Comparison of ENCODE assay signal across 20 cellular contexts in genomic region chr19:16405797-16406196, GRCh38.
DNase-seq lines count a peak whose midpoint lies in the region; ATAC-seq and TF ChIP-seq lines count a peak whose summit lies in the region.
"Had no signal": no experiment of that assay in that cellular context is flagged by ENCODE, and none has a peak within 500 bp of the region (broad histone marks: within the 10 kb centered on the region; RNA-seq: fewer than 3 reads in every experiment).

No MANE protein-coding gene starts in this region.

- H3K9me3 ChIP-seq in spleen (no peaks in the 10 kb centered on the region), testis (no peaks in the 10 kb centered on the region)
- H3K9me3 ChIP-seq: BLaER1 had no signal

- H3K36me3 ChIP-seq in spleen (peaks cover 5 to 100% (median 75%) of the 10 kb centered on the region in 6 donors), testis (ENCODE audit: low read depth, missing control alignments) (no peaks in the 10 kb centered on the region), brain microvascular endothelial cell (replicated peaks) (peaks cover 60% of the 10 kb centered on the region)

- no peaks in the 10 kb centered on the region for H3K27me3 ChIP-seq in spleen (replicated peaks in 1 of 7)
- no peaks in the 10 kb centered on the region for H3K27me3 ChIP-seq in testis
- H3K27me3 ChIP-seq in brain microvascular endothelial cell (replicated peaks): no peaks in the 10 kb centered on the region
- H3K27me3 ChIP-seq: BLaER1 had no signal

- H3K4me3 ChIP-seq in spleen (no peak overlapping the region), testis (no peak overlapping the region), brain microvascular endothelial cell (ENCODE audit: low read depth, low read length) (no peak overlapping the region)
- H3K4me3 ChIP-seq: BLaER1, GM23248 had no signal

- H3K4me1 ChIP-seq in spleen (peaks cover 0 to 5% (median 0%) of the 10 kb centered on the region in 6 donors), testis (peaks cover 34% of the 10 kb centered on the region)
- H3K4me1 ChIP-seq: BLaER1 had no signal

- intact Hi-C loops in cardiac septum (cut with DNase I): no loop called here
- intact Hi-C loops in Right ventricle myocardium superior (cut with DNase I): no loop called here
- intact Hi-C loops in spleen (cut with DNase I; ENCODE audit: low total_unique reads): no loop called here
- intact Hi-C loops in testis (cut with DNase I; ENCODE audit: low total_unique reads): no loop called here

- H3K4me1 Mint-ChIP-seq in memory B cell: peaks cover 19% of the 10 kb centered on the region

- no peaks in the 10 kb centered on the region for H3K27me3 Mint-ChIP-seq in memory B cell
- H3K27me3 Mint-ChIP-seq: B cell; CD4-positive, alpha-beta T cell; CD8-positive, alpha-beta memory T cell had no signal

- TF ChIP-seq POLR2A in spleen (IDR thresholded peaks at IDR 0.05) (no peak), testis (IDR thresholded peaks at IDR 0.05) (no peak)

- H3K36me3 Mint-ChIP-seq in memory B cell: peaks cover 51% of the 10 kb centered on the region

- WGBS in spleen, 5 donors: 87 to 91% (median 90%) methylated on average over 8 of the region's 8 CpGs
- WGBS in testis, 2 donors: 71 to 84% methylated on average over 6 to 8 of the region's 8 CpGs

- no peak overlapping the region for H3K4me3 Mint-ChIP-seq in memory B cell
- H3K4me3 Mint-ChIP-seq: B cell; CD4-positive, alpha-beta T cell had no signal

- ATAC-seq in Right ventricle myocardium superior (ENCODE audit: poor library complexity) (no peak), memory B cell (ENCODE audit: low read depth) (no peak), GM21423 (IDR thresholded peaks at IDR 0.05; ENCODE audit: unreplicated experiment) (no peak)

- in situ Hi-C loops in brain microvascular endothelial cell (cut with HindIII; ENCODE audit: low pct_ligation_motif_present, low sequenced_read_pairs): no loop called here

- peak overlapping the region; percentile 32 for H3K27ac Mint-ChIP-seq in memory B cell
- H3K27ac Mint-ChIP-seq: B cell; CD4-positive, alpha-beta T cell; CD8-positive, alpha-beta memory T cell had no signal

- no peak overlapping the region for H3K27ac ChIP-seq in spleen
- H3K27ac ChIP-seq in testis: peak overlapping the region; percentile 73 to 77
- no peak overlapping the region for H3K27ac ChIP-seq in brain microvascular endothelial cell
- H3K27ac ChIP-seq: 22Rv1, BLaER1, C4-2B, GM23248 had no signal

- no peaks in the 10 kb centered on the region for H3K9me3 Mint-ChIP-seq in memory B cell
- H3K9me3 Mint-ChIP-seq: CD4-positive, alpha-beta T cell; CD8-positive, alpha-beta memory T cell had no signal

- DNase-seq in cardiac septum (ENCODE audit: low spot score) (peak; percentile 58), Right ventricle myocardium superior (no peak), memory B cell (ENCODE audit: low spot score in 2 of 2) (no peak), spleen (peak; percentile 64), testis (no peak), HT-29 (ENCODE audit: low spot score) (no peak), brain microvascular endothelial cell (no peak)
- DNase-seq: CD4-positive, alpha-beta T cell; CD8-positive, alpha-beta memory T cell; DMS53; DMS79 treated with DMSO at 0.1 percent for 48 hours; GF-D8; GM23248; H7; HCEC 1CT had no signal

- no peak for TF ChIP-seq CTCF in spleen (IDR thresholded peaks at IDR 0.05 in 8 of 11, conservative IDR thresholded peaks at IDR 0.05 in 3 of 11)
- no peak for TF ChIP-seq CTCF in testis (IDR thresholded peaks at IDR 0.05)
- TF ChIP-seq CTCF in brain microvascular endothelial cell (IDR thresholded peaks at IDR 0.05; ENCODE audit: low read depth, low read length, missing control alignments): no peak

Comparison
In these comparisons a context has a peak if more than half of its experiments do, and no peak if none do; other contexts are left out.
1. DNase-seq: peak in cardiac septum (single experiment) and spleen (single experiment); none in Right ventricle myocardium superior (single experiment), memory B cell (0 of 2), testis (single experiment), HT-29 (single experiment) and brain microvascular endothelial cell (single experiment).
2. H3K27ac ChIP-seq: peak in testis (2 of 2); none in spleen (0 of 8) and brain microvascular endothelial cell (single experiment).